19 cellular contexts compared by ENCODE assay signal in genomic region chr1:114103992-114104391, GRCh38. TPM values are rescaled to one million over a fixed set of nuclear protein-coding genes. Genes with fewer than 3 reads are reported as not detected.
"Had no signal": no experiment of that assay in that cellular context is flagged by ENCODE, and none has a peak within 500 bp of the region (broad histone marks: within the 10 kb centered on the region; RNA-seq: fewer than 3 reads in every experiment).

No MANE protein-coding gene starts in this region.

- H3K4me2 ChIP-seq: smooth muscle cell had no signal

- H3K36me3 Mint-ChIP-seq: memory B cell; stimulated activated naive B cell treated with anti-CD40 and anti-IgM and Interleukin-4, amounts not matched to agents 10 μg/mL and 1 μg/mL and 100 μg/mL, for 72 hours had no signal

- H3K9me3 ChIP-seq: adrenal gland, body of pancreas, heart right ventricle, left lung, pancreas, transverse colon had no signal

- H3K36me3 ChIP-seq: adrenal gland, heart right ventricle, left lung, pancreas, transverse colon had no signal

- H3K27me3 ChIP-seq: adrenal gland, body of pancreas, left lung, pancreas, transverse colon had no signal

- H3K4me3 ChIP-seq: adrenal gland, body of pancreas, coronary artery, heart right ventricle, left lung, pancreas, SK-N-MC, smooth muscle cell, transverse colon had no signal

- H3K27ac Mint-ChIP-seq: activated CD4-positive, alpha-beta memory T cell treated with anti-CD3 and anti-CD28 coated beads, Interleukin-2, amount 10 ng/mL, durations not matched to agents 7 days and 5 days; memory B cell; stimulated activated naive B cell treated with anti-CD40 and anti-IgM and Interleukin-4, amounts not matched to agents 10 μg/mL and 1 μg/mL and 100 μg/mL, for 72 hours had no signal

- H3K4me1 ChIP-seq: body of pancreas, left lung, pancreas, transverse colon had no signal

- DNase-seq: activated CD4-positive, alpha-beta memory T cell treated with anti-CD3 and anti-CD28 coated beads, Interleukin-2, amount 10 ng/mL, durations not matched to agents 7 days and 5 days; activated CD8-positive, alpha-beta memory T cell treated with anti-CD3 and anti-CD28 coated beads, Interleukin-2, amount 50 U/mL, for 48 hours; activated naive CD4-positive, alpha-beta T cell treated with Interleukin-2 at 50 U/mL for 16 hours; adrenal gland; body of pancreas; central memory CD4-positive, alpha-beta T cell; effector CD8-positive, alpha-beta T cell; heart right ventricle; islet precursor cell; left lung; pancreas; stimulated activated naive B cell treated with anti-CD40 and anti-IgM and Interleukin-4, amounts not matched to agents 10 μg/mL and 1 μg/mL and 100 μg/mL, for 72 hours; transverse colon had no signal

- H3K4me3 Mint-ChIP-seq: activated CD4-positive, alpha-beta memory T cell treated with anti-CD3 and anti-CD28 coated beads, Interleukin-2, amount 10 ng/mL, durations not matched to agents 7 days and 5 days; memory B cell; stimulated activated naive B cell treated with anti-CD40 and anti-IgM and Interleukin-4, amounts not matched to agents 10 μg/mL and 1 μg/mL and 100 μg/mL, for 72 hours had no signal

- H3K9me3 Mint-ChIP-seq: activated CD4-positive, alpha-beta memory T cell treated with anti-CD3 and anti-CD28 coated beads, Interleukin-2, amount 10 ng/mL, durations not matched to agents 7 days and 5 days; memory B cell; stimulated activated naive B cell treated with anti-CD40 and anti-IgM and Interleukin-4, amounts not matched to agents 10 μg/mL and 1 μg/mL and 100 μg/mL, for 72 hours had no signal

- H3K4me1 Mint-ChIP-seq: memory B cell; stimulated activated naive B cell treated with anti-CD40 and anti-IgM and Interleukin-4, amounts not matched to agents 10 μg/mL and 1 μg/mL and 100 μg/mL, for 72 hours had no signal

- ATAC-seq: body of pancreas; heart right ventricle; left lung; pancreas; stimulated activated naive B cell treated with anti-CD40 and anti-IgM and Interleukin-4, amounts not matched to agents 10 μg/mL and 1 μg/mL and 100 μg/mL, for 72 hours had no signal

- H3K27ac ChIP-seq: adrenal gland, body of pancreas, coronary artery, heart right ventricle, left lung, pancreas, SK-N-MC, transverse colon had no signal

RNA-seq across cellular contexts. Expression of gene SYT6, which starts 49.7 kb away (rescaled TPM):
- total RNA-seq: activated CD4-positive, alpha-beta memory T cell treated with anti-CD3 and anti-CD28 coated beads, Interleukin-2, amount 10 ng/mL, durations not matched to agents 7 days and 5 days; fibroblast of lung; left lung; smooth muscle cell; T-helper 1 cell treated with Interleukin-12 subunit alpha and Interleukin-12 subunit beta and Interleukin-4 antibody, amounts not matched to agents 30 ng/mL and 1 ng/mL, for 36 hours had no signal
- polyA plus RNA-seq: fibroblast of lung, heart right ventricle, smooth muscle cell had no signal
